In the genomic region with DNA sequence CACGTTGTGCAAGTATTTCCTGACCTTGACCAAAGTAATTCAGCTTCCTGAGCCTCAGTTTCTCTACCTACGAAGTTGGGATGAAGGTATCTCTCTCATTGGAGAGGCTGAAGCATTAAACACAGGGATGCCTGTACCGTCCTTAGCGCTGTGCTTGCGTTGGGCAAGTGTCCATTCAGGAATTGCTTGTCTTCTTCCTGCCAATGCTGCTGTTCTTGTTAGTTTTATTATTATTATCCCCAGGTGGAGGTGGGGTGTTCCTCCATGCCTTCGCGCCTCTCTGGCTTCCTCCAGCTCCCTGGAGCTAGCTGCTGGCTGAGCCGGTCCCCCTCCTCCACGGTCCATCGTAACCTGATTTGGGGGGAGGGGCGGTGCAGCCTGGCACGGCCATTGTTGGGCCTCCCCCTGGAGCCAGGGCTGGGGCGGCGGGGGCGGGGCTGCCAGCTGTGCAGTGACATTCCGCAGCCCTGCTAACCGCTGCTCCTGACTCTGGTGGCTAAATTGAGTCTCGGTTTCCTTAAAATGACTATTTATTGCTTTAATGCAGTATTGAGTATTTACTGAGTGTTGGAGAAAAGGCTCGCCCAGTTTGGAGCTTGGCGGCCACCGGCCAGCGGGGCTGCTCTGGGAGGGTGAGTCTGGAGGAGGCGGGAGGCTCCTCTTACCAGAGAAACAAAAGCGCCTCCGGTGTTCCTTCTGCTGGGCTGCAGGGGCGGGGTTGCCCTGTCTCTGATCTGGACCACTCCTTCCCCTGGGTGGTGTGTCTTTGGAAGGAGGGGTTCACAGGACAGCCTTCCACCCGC, we compare ENCODE assay signal across 2 cellular contexts.
TF ChIP-seq lines count a peak whose summit lies in the region.

No MANE protein-coding gene starts in this region.

TF ChIP-seq in endothelial cell of umbilical vein, 7 proteins besides CTCF, POLR2A, EP300 and RAD21 (continued from another document):
- TF ChIP-seq EZH2 (IDR thresholded peaks at IDR 0.05; ENCODE audit: borderline replicate concordance, low read depth, low read length, severe bottlenecking) = peak; percentile 40
- no peak for TF ChIP-seq GATA2 (IDR thresholded peaks at IDR 0.05; ENCODE audit: insufficient read depth, insufficient read length, low read depth, low read length)
- no peak for TF ChIP-seq FOS (IDR thresholded peaks at IDR 0.05; ENCODE audit: borderline replicate concordance, insufficient read depth, low read length)
- no peak for TF ChIP-seq JUN (IDR thresholded peaks at IDR 0.05; ENCODE audit: borderline replicate concordance, insufficient read depth, insufficient read length, low read depth)

TF ChIP-seq in neural cell, 6 proteins besides CTCF, POLR2A, EP300 and RAD21:
- TF ChIP-seq TAF1 (IDR thresholded peaks at IDR 0.05; ENCODE audit: low read depth) = no peak
